8 cellular contexts compared by ENCODE assay signal in the genomic region with DNA sequence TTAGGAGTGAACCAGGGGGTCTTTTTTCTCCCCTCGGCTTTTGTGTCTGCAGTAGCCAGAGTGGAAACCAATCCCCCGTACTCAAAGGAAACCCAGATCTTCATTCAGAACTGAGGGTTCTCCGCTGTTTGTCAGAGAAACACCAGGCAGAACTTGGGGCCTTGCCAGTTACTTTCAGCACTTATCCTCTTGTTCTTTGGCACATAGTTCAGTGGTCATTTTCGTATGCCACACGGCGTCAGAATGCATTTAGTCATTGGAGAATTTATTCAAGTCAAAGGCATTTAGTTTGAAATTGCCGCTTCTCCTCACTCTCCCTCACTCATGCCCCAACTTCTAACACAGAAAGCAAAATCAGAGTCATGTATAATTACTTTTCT.
A peak's percentile ranks its signal among the peaks of the same experiment; 100 is the strongest.
DNase-seq lines count a peak whose midpoint lies in the region; ATAC-seq and TF ChIP-seq lines count a peak whose summit lies in the region.

No MANE protein-coding gene starts in this region.

- intact Hi-C loops in activated B cell treated with CpG ODN at 0.5 μM for 24 hours (cut with micrococcal nuclease): no loop called here
- intact Hi-C loops in Right ventricle myocardium superior (cut with DNase I): no loop called here
- intact Hi-C loops in sigmoid colon (cut with DNase I): no loop called here
- intact Hi-C loops in Calu3 (cut with micrococcal nuclease; ENCODE audit: unreplicated experiment): no loop called here

- H3K27me3 Mint-ChIP-seq in activated B cell treated with CpG ODN at 0.5 μM for 24 hours (no peaks in the 10 kb centered on the region), Calu3 (ENCODE audit: unreplicated experiment) (no peaks in the 10 kb centered on the region)

- no peak for TF ChIP-seq POLR2A in sigmoid colon (IDR thresholded peaks at IDR 0.05)

- peaks cover 0 to 21% (median 20%) of the 10 kb centered on the region in 4 donors for H3K4me1 ChIP-seq in sigmoid colon

- in situ Hi-C loops in GM13976 (cut with MboI; ENCODE audit: low sequenced_read_pairs, unreplicated experiment): no loop called here

- H3K36me3 Mint-ChIP-seq in activated B cell treated with CpG ODN at 0.5 μM for 24 hours (ENCODE audit: low read depth) (no peaks in the 10 kb centered on the region), Calu3 (ENCODE audit: insufficient read depth, unreplicated experiment) (peaks cover 4% of the 10 kb centered on the region)

- peaks cover 56% of the 10 kb centered on the region for H3K4me1 Mint-ChIP-seq in activated B cell treated with CpG ODN at 0.5 μM for 24 hours
- H3K4me1 Mint-ChIP-seq in Calu3 (ENCODE audit: low read depth, unreplicated experiment): no peaks in the 10 kb centered on the region

- H3K4me3 ChIP-seq in sigmoid colon: peak overlapping the region in 3 of 4 donors; percentile 36 to 42 (median 41)

- H3K4me3 Mint-ChIP-seq in activated B cell treated with CpG ODN at 0.5 μM for 24 hours: peak overlapping the region; percentile 75
- H3K4me3 Mint-ChIP-seq in Calu3 (ENCODE audit: low read depth, unreplicated experiment): no peak overlapping the region

- CTCF ChIA-PET in activated B cell treated with CpG ODN at 0.5 μM for 24 hours (lab: Charles Lee): interaction anchor here (0.6 to 2.5 kb wide), 4 partner anchors 14 to 176 kb away, joined by 3 to 6 read pairs (median 4); no protein-coding TSS in a partner anchor
- CTCF ChIA-PET in Calu3 (lab: Charles Lee): no interaction called here

- POLR2A ChIA-PET in activated B cell treated with CpG ODN at 0.5 μM for 24 hours (lab: Charles Lee): interaction anchor here (0.5 to 3.6 kb wide), 10 partner anchors 10 to 115 kb away, joined by 3 to 23 read pairs (median 4); partner anchors contain the start of gene CABLES1

- H3K9me3 ChIP-seq in sigmoid colon: no peaks in the 10 kb centered on the region

- 49 to 57% methylated on average over 7 of the region's 7 CpGs for WGBS in sigmoid colon, 2 donors

- H3K27ac Mint-ChIP-seq in activated B cell treated with CpG ODN at 0.5 μM for 24 hours (peak overlapping the region; percentile 21), Calu3 (ENCODE audit: unreplicated experiment) (no peak overlapping the region)

- DNase-seq in EH (ENCODE audit: low read depth): peak; percentile 74
- no peak for DNase-seq in activated B cell treated with CpG ODN at 0.5 μM for 24 hours
- DNase-seq in Right ventricle myocardium superior: no peak
- DNase-seq in sigmoid colon: peak; percentile 79
- DNase-seq in Calu3: no peak
- no peak for DNase-seq in stimulated activated CD4-positive, alpha-beta T cell treated with anti-CD3 and anti-CD28 coated beads, Interleukin-15, amount 100 ng/mL, for 24 hours
- no peak for DNase-seq in GM13976 (ENCODE audit: low spot score)

- H3K36me3 ChIP-seq in sigmoid colon: no peaks in the 10 kb centered on the region

- no peak for TF ChIP-seq EP300 in sigmoid colon (IDR thresholded peaks at IDR 0.05)

- no TSS peak for BruUV-seq in Calu3 (replicated peaks; lab: Mats Ljungman, UMichigan)

- TF ChIP-seq CTCF in activated B cell treated with CpG ODN at 0.5 μM for 24 hours (IDR thresholded peaks at IDR 0.05): no peak
- TF ChIP-seq CTCF in sigmoid colon (IDR thresholded peaks at IDR 0.05): no peak
- no peak for TF ChIP-seq CTCF in Calu3 (IDR thresholded peaks at IDR 0.05; ENCODE audit: unreplicated experiment)
- no peak for TF ChIP-seq CTCF in GM13976 (IDR thresholded peaks at IDR 0.05; ENCODE audit: borderline replicate concordance, control extremely low read depth, extremely low read depth, insufficient read depth, missing control alignments)

- H3K27ac ChIP-seq in sigmoid colon: peak overlapping the region; percentile 79 to 83 (median 81)

- H3K9me3 Mint-ChIP-seq in activated B cell treated with CpG ODN at 0.5 μM for 24 hours: no peaks in the 10 kb centered on the region
- H3K9me3 Mint-ChIP-seq in Calu3 (ENCODE audit: low read depth, unreplicated experiment): no peaks in the 10 kb centered on the region

- H3K27me3 ChIP-seq in sigmoid colon: no peaks in the 10 kb centered on the region

- ATAC-seq in activated B cell treated with CpG ODN at 0.5 μM for 24 hours (ENCODE audit: low read depth) (no peak), Right ventricle myocardium superior (ENCODE audit: poor library complexity) (peak; percentile 70), HG02678 (IDR thresholded peaks at IDR 0.05; ENCODE audit: unreplicated experiment) (no peak)

Comparison
In these comparisons a context has a peak if more than half of its experiments do, and no peak if none do; other contexts are left out.
1. DNase-seq: peak in EH (single experiment) and sigmoid colon (single experiment); none in activated B cell treated with CpG ODN at 0.5 μM for 24 hours (single experiment), Right ventricle myocardium superior (single experiment), Calu3 (single experiment), stimulated activated CD4-positive, alpha-beta T cell treated with anti-CD3 and anti-CD28 coated beads, Interleukin-15, amount 100 ng/mL, for 24 hours (single experiment) and GM13976 (single experiment).